ENCODE assay signal across 9 cellular contexts in the genomic region with DNA sequence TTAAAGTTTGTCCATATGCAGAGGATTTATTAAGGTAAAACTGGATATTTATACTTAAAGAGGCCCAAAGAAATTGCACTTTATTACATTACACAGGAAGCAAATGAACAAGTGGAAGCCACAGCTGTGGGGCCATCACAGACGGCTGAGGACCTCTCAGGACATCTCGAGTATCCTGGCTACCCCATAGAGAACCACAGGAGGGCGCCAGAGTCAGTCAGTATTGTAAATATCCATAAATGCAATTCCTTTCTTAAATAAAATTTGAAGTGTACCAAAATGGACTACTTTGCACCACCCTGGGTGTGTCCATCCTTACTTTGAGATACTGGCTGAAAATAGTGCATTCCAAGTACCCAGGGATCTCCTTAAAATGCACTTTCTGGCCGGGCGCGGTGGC.
DNase-seq lines count a peak whose midpoint lies in the region; ATAC-seq and FAIRE-seq lines count a peak whose summit lies in the region.
"Had no signal": no experiment of that assay in that cellular context is flagged by ENCODE, and none has a peak within 500 bp of the region (broad histone marks: within the 10 kb centered on the region; RNA-seq: fewer than 3 reads in every experiment).

No MANE protein-coding gene starts in this region.

- WGBS in mesendoderm (ENCODE audit: extremely low coverage, insufficient coverage, low lambda C conversion rate) = no CpG with 5 or more reads among the region's 6 CpGs

- no peaks in the 10 kb centered on the region for H3K36me3 ChIP-seq in mesendoderm (ENCODE audit: control insufficient read depth, insufficient read depth, low read length)

- FAIRE-seq in HTR-8/SVneo (lab: Jason Lieb, UNC) = no peak
- FAIRE-seq: endometrium had no signal

- DNase-seq in EL (peak; percentile 65), HTR-8/SVneo (ENCODE audit: insufficient read length, low spot score) (peak; percentile 33), mesendoderm (peak; percentile 50), cortex of kidney (lab: John Stamatoyannopoulos, UW) (no peak), NCI-H1436 (lab: John Stamatoyannopoulos, UW) (no peak), NCI-H2107 (lab: John Stamatoyannopoulos, UW) (no peak)
- DNase-seq in activated CD8-positive, alpha-beta memory T cell treated with anti-CD3 and anti-CD28 coated beads, Interleukin-2, amount 50 U/mL, for 48 hours = peak; percentile 70

- no peak overlapping the region for H2BK120ac ChIP-seq in mesendoderm (ENCODE audit: low read depth, low read length)

- H3K18ac ChIP-seq in mesendoderm (ENCODE audit: low read length) = no peak overlapping the region

- H3K9ac ChIP-seq in mesendoderm (ENCODE audit: low read length) = no peak overlapping the region

- no peak overlapping the region for H3K27ac ChIP-seq in mesendoderm (ENCODE audit: low read depth, low read length)

- no peak overlapping the region for H3K4me2 ChIP-seq in mesendoderm (ENCODE audit: low read length)

- H3K79me2 ChIP-seq in mesendoderm (ENCODE audit: control insufficient read depth, insufficient read depth, low read length) = no peaks in the 10 kb centered on the region

- H4K8ac ChIP-seq in mesendoderm (ENCODE audit: low read depth, low read length) = no peak overlapping the region

- H3K4ac ChIP-seq in mesendoderm (ENCODE audit: low read depth, low read length) = no peak overlapping the region

- H3K23ac ChIP-seq in mesendoderm (ENCODE audit: low read length) = no peak overlapping the region

- no peak overlapping the region for H4K5ac ChIP-seq in mesendoderm (ENCODE audit: low read length)

- no peak overlapping the region for H3K4me3 ChIP-seq in mesendoderm (ENCODE audit: low read length)

- no peaks in the 10 kb centered on the region for H3K4me1 ChIP-seq in mesendoderm (ENCODE audit: control insufficient read depth, low read depth, low read length)

- no peak overlapping the region for H2BK15ac ChIP-seq in mesendoderm (replicated peaks; ENCODE audit: low read depth)

- H3K27me3 ChIP-seq in mesendoderm (ENCODE audit: insufficient read depth, low read length, poor library complexity) = no peaks in the 10 kb centered on the region

- H3K79me1 ChIP-seq in mesendoderm (ENCODE audit: low read length) = no peaks in the 10 kb centered on the region

- H3K56ac ChIP-seq in mesendoderm (ENCODE audit: low read length) = no peak overlapping the region

- no peak overlapping the region for H2BK5ac ChIP-seq in mesendoderm (ENCODE audit: low read length)

- H2AK5ac ChIP-seq in mesendoderm (ENCODE audit: low read length) = no peak overlapping the region

- no peak for ATAC-seq in GM18519 (IDR thresholded peaks at IDR 0.05; ENCODE audit: low FRiP score, unreplicated experiment)

Comparison
In these comparisons a context has a peak if more than half of its experiments do, and no peak if none do; other contexts are left out.
1. DNase-seq: peak in EL (single experiment), HTR-8/SVneo (single experiment), activated CD8-positive, alpha-beta memory T cell treated with anti-CD3 and anti-CD28 coated beads, Interleukin-2, amount 50 U/mL, for 48 hours (single experiment) and mesendoderm (single experiment); none in cortex of kidney (single experiment), NCI-H1436 (single experiment) and NCI-H2107 (single experiment).